1 cellular context compared by ENCODE assay signal in the genomic region with DNA sequence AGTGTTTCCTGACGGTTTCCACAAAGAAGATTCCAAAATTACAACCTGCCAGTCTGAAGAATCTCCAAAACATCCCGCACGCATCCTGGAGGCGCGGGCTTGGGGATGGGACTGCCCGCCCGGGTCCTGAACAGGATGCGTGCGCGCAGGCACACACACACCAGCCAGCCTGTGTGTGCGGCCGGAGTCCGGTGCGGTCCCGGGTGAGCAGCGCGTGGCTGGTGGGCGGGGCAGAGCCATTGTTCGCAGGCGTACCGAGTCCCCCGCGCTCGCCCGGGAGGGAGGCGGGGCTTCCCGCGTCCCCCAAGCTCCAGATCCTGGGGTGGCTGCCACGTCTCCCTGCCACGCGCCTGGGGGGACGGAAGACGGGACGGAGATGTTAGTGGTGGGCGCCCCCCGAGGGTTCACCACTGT.
TF ChIP-seq lines count a peak whose summit lies in the region.

No MANE protein-coding gene starts in this region.

TF ChIP-seq in Ishikawa, 13 proteins besides CTCF, POLR2A, EP300 and RAD21 (continued from another document):
- TF ChIP-seq, protein P1, sequence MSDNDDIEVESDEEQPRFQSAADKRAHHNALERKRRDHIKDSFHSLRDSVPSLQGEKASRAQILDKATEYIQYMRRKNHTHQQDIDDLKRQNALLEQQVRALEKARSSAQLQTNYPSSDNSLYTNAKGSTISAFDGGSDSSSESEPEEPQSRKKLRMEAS (IDR thresholded peaks at IDR 0.05), result peak; percentile 76
- no peak for TF ChIP-seq TAF1 (IDR thresholded peaks at IDR 0.05; ENCODE audit: low read depth)
- TF ChIP-seq ZBTB7A (IDR thresholded peaks at IDR 0.05; ENCODE audit: low read depth), result peak; percentile 37
- no peak for TF ChIP-seq CEBPB (IDR thresholded peaks at IDR 0.05)
